ENCODE assay signal across 1 cellular context in the genomic region with DNA sequence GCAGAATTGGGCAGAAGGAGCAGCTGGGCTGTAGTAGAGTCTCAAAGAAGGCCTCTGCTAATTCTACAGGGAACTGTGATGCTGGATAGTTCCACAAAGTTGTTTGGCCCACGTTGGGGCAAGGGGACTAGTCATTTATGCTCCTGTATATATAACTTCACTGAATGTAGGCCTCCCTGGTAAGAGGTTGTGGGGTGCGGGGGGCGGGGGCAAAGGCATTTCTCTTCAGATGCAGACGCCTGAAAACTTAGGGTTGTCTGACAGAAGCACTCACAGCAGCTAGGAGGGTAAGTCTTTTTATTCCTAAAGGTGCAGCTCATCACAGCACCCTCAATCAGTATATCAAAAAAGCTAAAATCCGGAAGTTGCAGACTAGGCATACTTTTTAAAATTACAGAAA.
TF ChIP-seq lines count a peak whose summit lies in the region.

No MANE protein-coding gene starts in this region.

TF ChIP-seq in WTC11, 78 proteins besides CTCF, POLR2A, EP300 and RAD21 (continued from another document):
- TF ChIP-seq, protein P1, sequence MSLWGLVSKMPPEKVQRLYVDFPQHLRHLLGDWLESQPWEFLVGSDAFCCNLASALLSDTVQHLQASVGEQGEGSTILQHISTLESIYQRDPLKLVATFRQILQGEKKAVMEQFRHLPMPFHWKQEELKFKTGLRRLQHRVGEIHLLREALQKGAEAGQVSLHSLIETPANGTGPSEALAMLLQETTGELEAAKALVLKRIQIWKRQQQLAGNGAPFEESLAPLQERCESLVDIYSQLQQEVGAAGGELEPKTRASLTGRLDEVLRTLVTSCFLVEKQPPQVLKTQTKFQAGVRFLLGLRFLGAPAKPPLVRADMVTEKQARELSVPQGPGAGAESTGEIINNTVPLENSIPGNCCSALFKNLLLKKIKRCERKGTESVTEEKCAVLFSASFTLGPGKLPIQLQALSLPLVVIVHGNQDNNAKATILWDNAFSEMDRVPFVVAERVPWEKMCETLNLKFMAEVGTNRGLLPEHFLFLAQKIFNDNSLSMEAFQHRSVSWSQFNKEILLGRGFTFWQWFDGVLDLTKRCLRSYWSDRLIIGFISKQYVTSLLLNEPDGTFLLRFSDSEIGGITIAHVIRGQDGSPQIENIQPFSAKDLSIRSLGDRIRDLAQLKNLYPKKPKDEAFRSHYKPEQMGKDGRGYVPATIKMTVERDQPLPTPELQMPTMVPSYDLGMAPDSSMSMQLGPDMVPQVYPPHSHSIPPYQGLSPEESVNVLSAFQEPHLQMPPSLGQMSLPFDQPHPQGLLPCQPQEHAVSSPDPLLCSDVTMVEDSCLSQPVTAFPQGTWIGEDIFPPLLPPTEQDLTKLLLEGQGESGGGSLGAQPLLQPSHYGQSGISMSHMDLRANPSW (CRISPR knock-in tag; conservative IDR thresholded peaks at IDR 0.05; ENCODE audit: low read depth): no peak
- TF ChIP-seq ZNF219 (CRISPR knock-in tag; IDR thresholded peaks at IDR 0.05; ENCODE audit: borderline replicate concordance): no peak
- no peak for TF ChIP-seq TEAD4 (CRISPR knock-in tag; IDR thresholded peaks at IDR 0.05)
- TF ChIP-seq TEAD1 (CRISPR knock-in tag; IDR thresholded peaks at IDR 0.05): no peak
- TF ChIP-seq KAT7 (CRISPR knock-in tag; IDR thresholded peaks at IDR 0.05; ENCODE audit: borderline replicate concordance): no peak
- no peak for TF ChIP-seq NFYB (CRISPR knock-in tag; conservative IDR thresholded peaks at IDR 0.05; ENCODE audit: low read depth)
- TF ChIP-seq FOXK1 (CRISPR knock-in tag; IDR thresholded peaks at IDR 0.05): no peak
- no peak for TF ChIP-seq EMX1 (CRISPR knock-in tag; IDR thresholded peaks at IDR 0.05)
- no peak for TF ChIP-seq RELA (CRISPR knock-in tag; IDR thresholded peaks at IDR 0.05; ENCODE audit: borderline replicate concordance)
